Comparison of ENCODE assay signal across 9 cellular contexts in genomic region chr14:68947802-68948201, GRCh38. TPM values are rescaled to one million over a fixed set of nuclear protein-coding genes. Genes with fewer than 3 reads are reported as not detected.
A peak's percentile ranks its signal among the peaks of the same experiment; 100 is the strongest.
DNase-seq lines count a peak whose midpoint lies in the region; ATAC-seq and TF ChIP-seq lines count a peak whose summit lies in the region.
"Had no signal": no experiment of that assay in that cellular context is flagged by ENCODE, and none has a peak within 500 bp of the region (broad histone marks: within the 10 kb centered on the region; RNA-seq: fewer than 3 reads in every experiment).

No MANE protein-coding gene starts in this region.

- no peak overlapping the region for H3K4me3 ChIP-seq in right atrium auricular region

- no peak for ATAC-seq in effector memory CD8-positive, alpha-beta T cell (replicated peaks)
- no peak for ATAC-seq in HG03565 (IDR thresholded peaks at IDR 0.05; ENCODE audit: unreplicated experiment)
- ATAC-seq in GM21529 (IDR thresholded peaks at IDR 0.05; ENCODE audit: unreplicated experiment) = no peak
- ATAC-seq in HG02610 (IDR thresholded peaks at IDR 0.05; ENCODE audit: unreplicated experiment) = no peak

- TF ChIP-seq CTCF in right atrium auricular region (IDR thresholded peaks at IDR 0.05) = no peak

- peaks cover 0 to 100% of the 10 kb centered on the region in 2 donors for H3K4me1 ChIP-seq in right atrium auricular region

- DNase-seq in HT-29 (ENCODE audit: low spot score) (peak; percentile 32), UCSD-AML1 (lab: John Stamatoyannopoulos, UW; ENCODE audit: unreplicated experiment) (peak; percentile 75), right atrium auricular region (ENCODE audit: low spot score) (peak; percentile 90), stromal cell of bone marrow (ENCODE audit: low read depth) (peak; percentile 41)
- no peak for DNase-seq in effector memory CD8-positive, alpha-beta T cell
- DNase-seq: effector CD4-positive, alpha-beta T cell had no signal

- H3K36me3 Mint-ChIP-seq in effector memory CD8-positive, alpha-beta T cell (ENCODE audit: insufficient read depth) = no peaks in the 10 kb centered on the region

- no peaks in the 10 kb centered on the region for H3K9me3 ChIP-seq in right atrium auricular region

- H3K27me3 ChIP-seq in right atrium auricular region = no peaks in the 10 kb centered on the region

- no peak overlapping the region for H3K4me3 Mint-ChIP-seq in effector memory CD8-positive, alpha-beta T cell

- no peak overlapping the region for H3K27ac Mint-ChIP-seq in effector memory CD8-positive, alpha-beta T cell

- no peaks in the 10 kb centered on the region for H3K36me3 ChIP-seq in right atrium auricular region

- H3K27ac ChIP-seq in right atrium auricular region = peak overlapping the region; percentile 72 to 92

- no peaks in the 10 kb centered on the region for H3K9me3 Mint-ChIP-seq in effector memory CD8-positive, alpha-beta T cell

- no peaks in the 10 kb centered on the region for H3K4me1 Mint-ChIP-seq in effector memory CD8-positive, alpha-beta T cell (ENCODE audit: low read depth in 2 of 2)

- H3K27me3 Mint-ChIP-seq in effector memory CD8-positive, alpha-beta T cell = peaks cover 0 to 5% of the 10 kb centered on the region in 2 donors

RNA-seq across cellular contexts. Expression of gene ACTN1, which starts 31.3 kb away (rescaled TPM):
- 104 and 115 TPM in 2 replicates for total RNA-seq in HT-29 (2014; rRNA removed; shearing (Covaris generic))
- 100 to 1,000 TPM; 170 to 316 TPM for total RNA-seq in right atrium auricular region

Comparison
In these comparisons a context has a peak if more than half of its experiments do, and no peak if none do; other contexts are left out.
1. DNase-seq: peak in HT-29 (single experiment), UCSD-AML1 (single experiment), right atrium auricular region (single experiment) and stromal cell of bone marrow (single experiment); none in effector memory CD8-positive, alpha-beta T cell (0 of 3).